12 cellular contexts compared by ENCODE assay signal in the genomic region with DNA sequence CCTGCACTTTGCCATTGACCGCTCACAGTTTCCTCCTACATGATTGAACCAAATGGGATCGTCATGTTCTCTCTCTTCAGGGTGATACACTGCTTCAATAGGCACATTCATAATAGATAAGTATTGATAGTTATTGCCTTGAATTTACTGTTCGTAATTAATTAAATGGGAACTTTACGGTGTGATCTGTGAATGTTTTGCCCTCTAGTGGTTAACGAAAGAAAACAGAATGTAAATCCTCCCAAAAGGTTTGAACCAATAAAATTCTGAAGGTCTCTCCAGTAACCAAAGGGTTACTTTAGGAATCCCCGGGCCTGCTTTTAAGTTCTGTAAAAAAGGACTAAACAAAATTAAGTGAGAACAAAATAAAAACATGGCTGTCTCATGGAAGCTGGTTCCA.
DNase-seq lines count a peak whose midpoint lies in the region; ATAC-seq and TF ChIP-seq lines count a peak whose summit lies in the region.
"Had no signal": no experiment of that assay in that cellular context is flagged by ENCODE, and none has a peak within 500 bp of the region (broad histone marks: within the 10 kb centered on the region; RNA-seq: fewer than 3 reads in every experiment).

No MANE protein-coding gene starts in this region.

- WGBS in mammary epithelial cell (ENCODE audit: low coverage, missing lambda C conversion rate), result 60% methylated on average over 6 of the region's 6 CpGs

- H3K9me3 ChIP-seq in mammary epithelial cell (replicated peaks; ENCODE audit: insufficient read depth, low read length), result no peaks in the 10 kb centered on the region
- H3K9me3 ChIP-seq: sigmoid colon had no signal

- intact Hi-C loops in mammary epithelial cell (cut with micrococcal nuclease), result loop anchor here (1.0 kb wide), 2 partner anchors 157 to 236 kb away; no protein-coding TSS in a partner anchor

- peak; percentile 33 for TF ChIP-seq CTCF in GM12864 (IDR thresholded peaks at IDR 0.05; ENCODE audit: low read depth, low read length, missing control alignments)
- peak; percentile 33 to 54 for TF ChIP-seq CTCF in mammary epithelial cell (conservative IDR thresholded peaks at IDR 0.05 in 1 of 2, IDR thresholded peaks at IDR 0.05 in 1 of 2; ENCODE audit: extremely low read depth in 1 of 2, insufficient read depth in 1 of 2, low read depth in 1 of 2, low read length in 2 of 2)
- TF ChIP-seq CTCF in nephron (IDR thresholded peaks at IDR 0.05; ENCODE audit: unreplicated experiment in 3 of 3), result peak; percentile 18 to 37 (median 32)

- H3K27me3 ChIP-seq in mammary epithelial cell (ENCODE audit: insufficient read depth, low read length), result peaks cover 2% of the 10 kb centered on the region
- H3K27me3 ChIP-seq: sigmoid colon had no signal

- no peak overlapping the region for H2AFZ ChIP-seq in mammary epithelial cell (ENCODE audit: low read depth, low read length)

- DNase-seq in GM12864 (ENCODE audit: low read depth) (no peak), Kasumi-1 (lab: John Stamatoyannopoulos, UW) (peak; percentile 28 to 40), mammary epithelial cell (no peak), GM03348 (ENCODE audit: low spot score) (no peak)
- DNase-seq in activated T-cell treated with anti-CD3 and anti-CD28 coated beads, Interleukin-2, amount 50 U/mL, for 48 hours, result no peak
- DNase-seq: NCI-H1105, sigmoid colon had no signal

- H3K79me2 ChIP-seq in mammary epithelial cell (ENCODE audit: insufficient read depth, low read length), result no peaks in the 10 kb centered on the region

- no peak overlapping the region for H3K4me3 ChIP-seq in GM12864 (ENCODE audit: low read depth, low read length)
- no peak overlapping the region for H3K4me3 ChIP-seq in mammary epithelial cell (replicated peaks in 1 of 3; ENCODE audit: insufficient read depth in 1 of 3, low read depth in 2 of 3, low read length in 3 of 3)
- H3K4me3 ChIP-seq: sigmoid colon had no signal

- H3K36me3 ChIP-seq in mammary epithelial cell (ENCODE audit: insufficient read depth, low read length), result no peaks in the 10 kb centered on the region
- H3K36me3 ChIP-seq: sigmoid colon had no signal

- in situ Hi-C loops in mammary epithelial cell (cut with MboI; ENCODE audit: low sequenced_read_pairs in 2 of 2), result no loop called here

- no peak for ATAC-seq in GM18498 (IDR thresholded peaks at IDR 0.05; ENCODE audit: unreplicated experiment)
- ATAC-seq: activated CD4-positive, CD25-positive, alpha-beta regulatory T cell treated with anti-CD3 and anti-CD28 coated beads, Interleukin-2, amount 50 U/mL, for 24 hours; esophagus mucosa had no signal

- no peak overlapping the region for H3K9ac ChIP-seq in mammary epithelial cell (ENCODE audit: insufficient read depth, low read length)

- dilution Hi-C loops in mammary epithelial cell (cut with HindIII; ENCODE audit: low sequenced_read_pairs), result no loop called here

- H3K4me1 ChIP-seq in mammary epithelial cell (ENCODE audit: insufficient read depth, low read length), result no peaks in the 10 kb centered on the region
- H3K4me1 ChIP-seq: sigmoid colon had no signal

- H3K27ac ChIP-seq in mammary epithelial cell (ENCODE audit: insufficient read depth, low read depth, low read length), result no peak overlapping the region
- H3K27ac ChIP-seq: sigmoid colon had no signal

- H3K27me3 Mint-ChIP-seq in nephron (ENCODE audit: low read depth), result no peaks in the 10 kb centered on the region
- H3K27me3 Mint-ChIP-seq: activated naive CD8-positive, alpha-beta T cell had no signal

- no peaks in the 10 kb centered on the region for H4K20me1 ChIP-seq in mammary epithelial cell (ENCODE audit: insufficient read depth, low read length)

- BruUV-seq in mammary epithelial cell (replicated peaks; lab: Mats Ljungman, UMichigan), result no TSS peak

- H3K9me3 Mint-ChIP-seq in nephron, result no peaks in the 10 kb centered on the region

- CTCF ChIA-PET in mammary epithelial cell (lab: Charles Lee; ENCODE audit: low non-redundant PET), result no interaction called here

- H3K27ac Mint-ChIP-seq in nephron, result no peak overlapping the region
- H3K27ac Mint-ChIP-seq: activated naive CD8-positive, alpha-beta T cell had no signal

- H3K4me3 Mint-ChIP-seq in nephron, result no peak overlapping the region
- H3K4me3 Mint-ChIP-seq: activated naive CD8-positive, alpha-beta T cell had no signal

- no peak overlapping the region for H3K4me2 ChIP-seq in mammary epithelial cell (ENCODE audit: insufficient read depth, low read depth, low read length)

- H3K36me3 Mint-ChIP-seq in nephron (ENCODE audit: low read depth), result peaks cover 70% of the 10 kb centered on the region
- H3K36me3 Mint-ChIP-seq: activated naive CD8-positive, alpha-beta T cell had no signal

- peaks cover 9% of the 10 kb centered on the region for H3K4me1 Mint-ChIP-seq in nephron

Comparison
In these comparisons a context has a peak if more than half of its experiments do, and no peak if none do; other contexts are left out.
1. DNase-seq: peak in Kasumi-1 (2 of 2); none in GM12864 (single experiment), mammary epithelial cell (single experiment), GM03348 (single experiment) and activated T-cell treated with anti-CD3 and anti-CD28 coated beads, Interleukin-2, amount 50 U/mL, for 48 hours (0 of 2).
2. Peak in every context shown above with its lines, with median percentiles within 50 percentile points of each other: CTCF ChIP-seq.